1 cellular context compared by ENCODE assay signal in genomic region chr19:57434386-57435061, GRCh38.
A peak's percentile ranks its signal among the peaks of the same experiment; 100 is the strongest.
TF ChIP-seq lines count a peak whose summit lies in the region.

No MANE protein-coding gene starts in this region.

TF ChIP-seq in HepG2, 621 proteins besides CTCF, POLR2A, EP300 and RAD21 (continued from another document):
- TF ChIP-seq ZSCAN29 (CRISPR knock-in tag; conservative IDR thresholded peaks at IDR 0.05) (0 out of 2 replicates have a peak, but pooled peaks have one; percentile 47), FOXA1 (IDR thresholded peaks at IDR 0.05) (no peak), FOXA1 (CRISPR knock-in tag; IDR thresholded peaks at IDR 0.05) (no peak), ZNF782 (CRISPR knock-in tag; IDR thresholded peaks at IDR 0.05; ENCODE audit: borderline replicate concordance) (no peak; the same call in 1 of the 2 replicates), RARG (CRISPR knock-in tag; IDR thresholded peaks at IDR 0.05; ENCODE audit: low read depth) (0 out of 2 replicates have a peak, but pooled peaks have one; percentile 33), ZNF766 (CRISPR knock-in tag; IDR thresholded peaks at IDR 0.05; ENCODE audit: borderline replicate concordance) (0 out of 2 replicates have a peak, but pooled peaks have one; percentile 58), PPARG (CRISPR knock-in tag; conservative IDR thresholded peaks at IDR 0.05) (no peak), KLF12 (CRISPR knock-in tag; IDR thresholded peaks at IDR 0.05; ENCODE audit: borderline replicate concordance) (peak; percentile 1; the same call in 1 of the 2 replicates), ZNF230 (CRISPR knock-in tag; IDR thresholded peaks at IDR 0.05) (peak; percentile 77; the same call in 1 of the 2 replicates), ZNF570 (CRISPR knock-in tag; IDR thresholded peaks at IDR 0.05; ENCODE audit: borderline replicate concordance) (no peak), REL (CRISPR knock-in tag; conservative IDR thresholded peaks at IDR 0.05) (0 out of 2 replicates have a peak, but pooled peaks have one; percentile 5), ZNF34 (CRISPR knock-in tag; IDR thresholded peaks at IDR 0.05; ENCODE audit: borderline replicate concordance) (0 out of 2 replicates have a peak, but pooled peaks have one; percentile 31)
- TF ChIP-seq, protein P1, sequence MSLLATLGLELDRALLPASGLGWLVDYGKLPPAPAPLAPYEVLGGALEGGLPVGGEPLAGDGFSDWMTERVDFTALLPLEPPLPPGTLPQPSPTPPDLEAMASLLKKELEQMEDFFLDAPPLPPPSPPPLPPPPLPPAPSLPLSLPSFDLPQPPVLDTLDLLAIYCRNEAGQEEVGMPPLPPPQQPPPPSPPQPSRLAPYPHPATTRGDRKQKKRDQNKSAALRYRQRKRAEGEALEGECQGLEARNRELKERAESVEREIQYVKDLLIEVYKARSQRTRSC (CRISPR knock-in tag; IDR thresholded peaks at IDR 0.05; ENCODE audit: low read depth) = 0 out of 2 replicates have a peak, but pooled peaks have one; percentile 46
TF ChIP-seq in HepG2: peak in this region for 28.
